Comparison of ENCODE assay signal across 7 cellular contexts in genomic region chr17:32027271-32027670, GRCh38. TPM values are rescaled to one million over a fixed set of nuclear protein-coding genes. Genes with fewer than 3 reads are reported as not detected.
DNase-seq lines count a peak whose midpoint lies in the region; ATAC-seq, FAIRE-seq and TF ChIP-seq lines count a peak whose summit lies in the region.
"Not testable (repeated sequence)": the region's sequence is repeated elsewhere in the genome, so short reads cannot be mapped to it uniquely, and the experiment has no call there.

No MANE protein-coding gene starts in this region.

- H3K4me2 ChIP-seq in H9 (ENCODE audit: insufficient read depth, insufficient read length, low read length); GM12878 (ENCODE audit: control insufficient read depth, insufficient read depth); H1 (ENCODE audit: insufficient read depth in 1 of 2, low read depth in 2 of 2, low read length in 2 of 2); mesenchymal stem cell (ENCODE audit: low read length, poor library complexity, severe bottlenecking); neuronal stem cell (ENCODE audit: insufficient read depth, low read length, poor library complexity, severe bottlenecking): not testable (repeated sequence)

- peaks cover 3 to 12% (median 9%) of the 10 kb centered on the region in 3 experiments; a peak in 5 of 7 replicates for H3K36me3 Mint-ChIP-seq in H9 (ENCODE audit: insufficient read depth in 1 of 3, low read depth in 3 of 3)

- H3K27me3 Mint-ChIP-seq in H9 (ENCODE audit: low read depth): not testable (repeated sequence)

- H3K56ac ChIP-seq in H9 (ENCODE audit: insufficient read length, low read depth, low read length); H1 (replicated peaks; ENCODE audit: insufficient read length, low read depth, low read length): not testable (repeated sequence)

- peak overlapping the region; percentile 24 for H2BK5ac ChIP-seq in H9 (ENCODE audit: insufficient read length, low read length)
- peak overlapping the region; percentile 94 for H2BK5ac ChIP-seq in H1 (ENCODE audit: low read depth, low read length)
- H2BK5ac ChIP-seq in mesenchymal stem cell (ENCODE audit: low read depth, low read length, poor library complexity, severe bottlenecking); neuronal stem cell (ENCODE audit: low read length): not testable (repeated sequence)

- FAIRE-seq in HTR-8/SVneo (lab: Jason Lieb, UNC) (peak; percentile 79), urothelium cell line (lab: Jason Lieb, UNC) (peak; percentile 53)
- not testable (repeated sequence) for FAIRE-seq in GM12878 (lab: Jason Lieb, UNC); H1 (lab: Jason Lieb, UNC)

- H3K9me3 ChIP-seq in H9 (ENCODE audit: control insufficient read depth, low read depth, low read length); GM12878 (replicated peaks; ENCODE audit: control insufficient read depth, insufficient read depth, low read length); H1 (ENCODE audit: insufficient read depth in 2 of 2, low read depth in 1 of 2, low read length in 1 of 2); mesenchymal stem cell (ENCODE audit: control insufficient read depth, low read length); neuronal stem cell (replicated peaks in 1 of 2; ENCODE audit: control insufficient read depth in 2 of 2, insufficient read depth in 1 of 2, low read depth in 1 of 2, low read length in 2 of 2): not testable (repeated sequence)

- TF ChIP-seq RAD21 in GM12878 (IDR thresholded peaks at IDR 0.05; ENCODE audit: insufficient read depth, low read depth, low read length); H1 (IDR thresholded peaks at IDR 0.05 in 1 of 2, conservative IDR thresholded peaks at IDR 0.05 in 1 of 2; ENCODE audit: low read depth in 2 of 2, low read length in 2 of 2): not testable (repeated sequence)

- H3K4ac ChIP-seq in H9 (ENCODE audit: low read depth, low read length); H1 (replicated peaks; ENCODE audit: insufficient read length, low read depth, low read length); mesenchymal stem cell (ENCODE audit: low read depth in 1 of 2, low read length in 2 of 2); neuronal stem cell (ENCODE audit: low read length): not testable (repeated sequence)

- not testable (repeated sequence) for H4K20me1 ChIP-seq in H9 (ENCODE audit: control insufficient read depth, insufficient read depth, insufficient read length); GM12878 (ENCODE audit: control insufficient read depth, insufficient read depth); H1 (replicated peaks in 1 of 2; ENCODE audit: control insufficient read depth in 1 of 2, insufficient read depth in 2 of 2, low read length in 2 of 2)

- WGBS in H9 (ENCODE audit: extremely low coverage, insufficient read length, low lambda C conversion rate): no CpG with 5 or more reads among the region's 4 CpGs
- 86% methylated on average over 3 of the region's 4 CpGs for WGBS in GM12878 (ENCODE audit: insufficient coverage, insufficient replicate concordance, low lambda C conversion rate, missing lambda C conversion rate)
- WGBS in H1 (ENCODE audit: extremely low coverage in 1 of 2, insufficient coverage in 1 of 2, insufficient read length in 1 of 2, insufficient replicate concordance in 2 of 2, low coverage in 1 of 2, low lambda C conversion rate in 2 of 2, missing lambda C conversion rate in 1 of 2), 2 experiments: 71% methylated on average over 4 of the region's 4 CpGs; no CpG with 5 or more reads in 1 of the 2 experiments
- WGBS in mesenchymal stem cell: 73% methylated on average over 2 of the region's 4 CpGs
- WGBS in neuronal stem cell (ENCODE audit: extremely low coverage in 2 of 2, insufficient read length in 2 of 2, insufficient replicate concordance in 1 of 2), 2 donors: no CpG with 5 or more reads among the region's 4 CpGs

- intact Hi-C loops in GM12878 (cut with micrococcal nuclease; ENCODE audit: unreplicated experiment): not testable (repeated sequence)

- H3K27ac Mint-ChIP-seq in H9: peak overlapping the region; percentile 10 to 59 (median 50); a peak in 5 of 7 replicates

- H3K36me3 ChIP-seq in GM12878 (ENCODE audit: control insufficient read depth in 2 of 2, insufficient read depth in 2 of 2, low read length in 1 of 2); H1 (ENCODE audit: control insufficient read depth in 2 of 4, insufficient read depth in 4 of 4, low read length in 3 of 4); mesenchymal stem cell (ENCODE audit: control insufficient read depth in 1 of 2, insufficient read depth in 2 of 2, low read depth in 1 of 2, low read length in 2 of 2): not testable (repeated sequence)
- H3K36me3 ChIP-seq in neuronal stem cell (replicated peaks in 1 of 2; ENCODE audit: control insufficient read depth in 2 of 2, insufficient read depth in 2 of 2, low read length in 2 of 2): peaks cover 2 to 14% of the 10 kb centered on the region in 2 donors

- not testable (repeated sequence) for H3K4me1 ChIP-seq in H9 (ENCODE audit: insufficient read depth, low read length); GM12878 (ENCODE audit: control insufficient read depth, insufficient read depth, low read length); H1 (replicated peaks in 1 of 4; ENCODE audit: control insufficient read depth in 3 of 4, insufficient read depth in 4 of 4, low read length in 3 of 4); mesenchymal stem cell (ENCODE audit: control insufficient read depth, insufficient read depth, low read depth, low read length); neuronal stem cell (ENCODE audit: control insufficient read depth in 2 of 2, insufficient read depth in 1 of 2, low read depth in 1 of 2, low read length in 2 of 2)

- not testable (repeated sequence) for H3K9ac ChIP-seq in H9 (ENCODE audit: extremely low read depth, insufficient read length, low read length); GM12878 (ENCODE audit: control insufficient read depth, insufficient read depth, low read length); H1 (replicated peaks in 1 of 4; ENCODE audit: extremely low read depth in 1 of 4, low read depth in 3 of 4, low read length in 3 of 4); mesenchymal stem cell (ENCODE audit: low read length)
- peak overlapping the region; percentile 88 for H3K9ac ChIP-seq in neuronal stem cell (ENCODE audit: low read depth, low read length, poor library complexity)

- H4K8ac ChIP-seq in H9 (replicated peaks; ENCODE audit: insufficient read length, low read depth, low read length): peak overlapping the region; percentile 56
- H4K8ac ChIP-seq in H1 (ENCODE audit: extremely low read depth, insufficient read depth, low read length); mesenchymal stem cell (ENCODE audit: low read length); neuronal stem cell (ENCODE audit: low read depth, low read length): not testable (repeated sequence)

- not testable (repeated sequence) for BruUV-seq in GM12878 (replicated peaks; lab: Mats Ljungman, UMichigan)

- not testable (repeated sequence) for H2AFZ ChIP-seq in H9 (ENCODE audit: low read length); GM12878 (ENCODE audit: control insufficient read depth, low read depth, low read length); H1 (ENCODE audit: low read length); mesenchymal stem cell (ENCODE audit: low read depth, low read length); neuronal stem cell (ENCODE audit: low read length)

- not testable (repeated sequence) for H2BK15ac ChIP-seq in H9 (ENCODE audit: low read depth, low read length); H1 (ENCODE audit: low read length); mesenchymal stem cell (ENCODE audit: low read depth, poor library complexity, severe bottlenecking); neuronal stem cell (ENCODE audit: low read length)

- not testable (repeated sequence) for H2AK5ac ChIP-seq in H9 (ENCODE audit: insufficient read length, low read length); mesenchymal stem cell (ENCODE audit: low read length, severe bottlenecking); neuronal stem cell (ENCODE audit: low read depth, low read length)
- peak overlapping the region; percentile 99 for H2AK5ac ChIP-seq in H1 (ENCODE audit: low read depth, low read length)

- TF ChIP-seq POLR2A in GM12878 (IDR thresholded peaks at IDR 0.05; ENCODE audit: low read depth, low read length); H1 (IDR thresholded peaks at IDR 0.05; ENCODE audit: control extremely low read depth in 1 of 2, low read depth in 2 of 2, low read length in 2 of 2): not testable (repeated sequence)

- H3K4me1 Mint-ChIP-seq in H9: not testable (repeated sequence)

- ATAC-seq in GM12878: not testable (repeated sequence)

- POLR2A ChIA-PET in GM12878 (lab: Charles Lee); H1 (lab: Charles Lee; ENCODE audit: partially characterized antibody): not testable (repeated sequence)

- H3T11ph ChIP-seq in H9 (ENCODE audit: low read length): not testable (repeated sequence)

- H3K27me3 ChIP-seq in H9 (ENCODE audit: insufficient read depth, low read length); GM12878 (replicated peaks in 1 of 2; ENCODE audit: control insufficient read depth in 2 of 2, insufficient read depth in 2 of 2, low read length in 1 of 2); H1 (replicated peaks in 1 of 4; ENCODE audit: control insufficient read depth in 3 of 4, extremely low read depth in 1 of 4, insufficient read depth in 3 of 4, low read length in 3 of 4); mesenchymal stem cell (ENCODE audit: control insufficient read depth in 1 of 2, insufficient read depth in 1 of 2, low read length in 2 of 2); neuronal stem cell (ENCODE audit: control insufficient read depth in 3 of 3, insufficient read depth in 3 of 3, low read depth in 1 of 3, low read length in 3 of 3): not testable (repeated sequence)

- H3K4me3 ChIP-seq in GM12878; H1 (ENCODE audit: extremely low read depth in 1 of 4, insufficient read depth in 2 of 4, low read depth in 3 of 4, low read length in 4 of 4): not testable (repeated sequence)
- H3K4me3 ChIP-seq in mesenchymal stem cell (ENCODE audit: insufficient read depth in 1 of 2, low read depth in 1 of 2, low read length in 2 of 2) (peak overlapping the region in 1 of 2 experiments; percentile 40), neuronal stem cell (ENCODE audit: low read length in 2 of 2) (peak overlapping the region in 1 of 2 donors; percentile 19)

- not testable (repeated sequence) for H2BK12ac ChIP-seq in H9 (ENCODE audit: insufficient read length, low read depth, low read length); mesenchymal stem cell (ENCODE audit: low read length in 2 of 2); neuronal stem cell (ENCODE audit: low read length)
- peak overlapping the region; percentile 68; the same call in 1 of the 2 replicates for H2BK12ac ChIP-seq in H1 (ENCODE audit: low read depth, low read length)

- H2BK20ac ChIP-seq in H9 (ENCODE audit: low read depth, low read length, poor library complexity, severe bottlenecking); H1 (ENCODE audit: low read length): not testable (repeated sequence)

- CTCF ChIA-PET in GM12878 (lab: Yijun Ruan, JAX); H1 (lab: Charles Lee; ENCODE audit: partially characterized antibody): not testable (repeated sequence)

- not testable (repeated sequence) for H4K5ac ChIP-seq in H9 (ENCODE audit: insufficient read length, low read depth, low read length); H1 (ENCODE audit: insufficient read length, low read depth, low read length)

- not testable (repeated sequence) for H3K14ac ChIP-seq in H9 (ENCODE audit: insufficient read depth, low read length); H1 (ENCODE audit: insufficient read length); mesenchymal stem cell (ENCODE audit: low read length in 2 of 2); neuronal stem cell (ENCODE audit: low read length)

- not testable (repeated sequence) for H2BK120ac ChIP-seq in H9 (ENCODE audit: low read depth, low read length, poor library complexity, severe bottlenecking); H1 (replicated peaks; ENCODE audit: low read depth, low read length); mesenchymal stem cell (ENCODE audit: low read depth, low read length); neuronal stem cell (ENCODE audit: low read depth, low read length)

- not testable (repeated sequence) for H3K79me2 ChIP-seq in H9 (ENCODE audit: insufficient read depth, low read length); GM12878 (ENCODE audit: control insufficient read depth, insufficient read depth, low read length); H1 (ENCODE audit: control insufficient read depth in 1 of 2, insufficient read depth in 2 of 2, low read length in 2 of 2)

- RAD21 ChIA-PET in GM12878 (lab: Charles Lee; ENCODE audit: unreplicated experiment): not testable (repeated sequence)

- H4K91ac ChIP-seq in H9 (ENCODE audit: insufficient read length, low read depth, low read length); H1 (replicated peaks; ENCODE audit: insufficient read length, low read length); neuronal stem cell (ENCODE audit: low read depth, low read length, poor library complexity): not testable (repeated sequence)
- peak overlapping the region; percentile 52 for H4K91ac ChIP-seq in mesenchymal stem cell (ENCODE audit: low read length)

- H3K4me3 Mint-ChIP-seq in H9: not testable (repeated sequence)

- in situ Hi-C loops in GM12878 (cut with MboI): not testable (repeated sequence)

- H3K23ac ChIP-seq in H9 (ENCODE audit: insufficient read length, low read depth, low read length); H1 (ENCODE audit: insufficient read length); mesenchymal stem cell (ENCODE audit: low read length in 2 of 2); neuronal stem cell (ENCODE audit: low read depth, low read length, poor library complexity): not testable (repeated sequence)

- not testable (repeated sequence) for TF ChIP-seq CTCF in H9 (conservative IDR thresholded peaks at IDR 0.05); GM12878 (IDR thresholded peaks at IDR 0.05 in 2 of 3, conservative IDR thresholded peaks at IDR 0.05 in 1 of 3; ENCODE audit: control insufficient read depth in 2 of 3, extremely low read depth in 1 of 3, insufficient read depth in 1 of 3, low read depth in 3 of 3, low read length in 3 of 3); H1 (IDR thresholded peaks at IDR 0.05; ENCODE audit: control extremely low read depth in 1 of 3, insufficient read depth in 1 of 3, low read depth in 1 of 3, low read length in 3 of 3)

- not testable (repeated sequence) for H3K79me1 ChIP-seq in H9 (ENCODE audit: insufficient read depth, low read depth, low read length, poor library complexity, severe bottlenecking); H1 (ENCODE audit: low read depth, low read length); mesenchymal stem cell (replicated peaks; ENCODE audit: low read length, poor library complexity, severe bottlenecking); neuronal stem cell (ENCODE audit: low read depth, low read length)

- SMC1A ChIA-PET in GM12878 (lab: Charles Lee; ENCODE audit: uncharacterized antibody, unreplicated experiment): not testable (repeated sequence)

- peak overlapping the region; percentile 84 for H3K18ac ChIP-seq in H9 (ENCODE audit: insufficient read length, low read depth, low read length)
- H3K18ac ChIP-seq in H1 (ENCODE audit: extremely low read depth, low read length): peak overlapping the region; percentile 9; the same call in 1 of the 2 replicates
- H3K18ac ChIP-seq in mesenchymal stem cell (ENCODE audit: low read depth in 1 of 2, low read length in 2 of 2); neuronal stem cell (ENCODE audit: low read length): not testable (repeated sequence)

- not testable (repeated sequence) for DNase-seq in H9; HTR-8/SVneo (ENCODE audit: insufficient read length, low spot score); GM12878 (ENCODE audit: low read depth, low spot score); H1 (ENCODE audit: low read depth in 1 of 2, low spot score in 2 of 2); mesenchymal stem cell; neuronal stem cell (ENCODE audit: low spot score); urothelium cell line (ENCODE audit: low spot score)

- H3K9me3 Mint-ChIP-seq in H9: not testable (repeated sequence)

- H3K27ac ChIP-seq in H9 (ENCODE audit: insufficient read length, low read depth, low read length); GM12878 (ENCODE audit: control insufficient read depth, insufficient read depth); H1 (ENCODE audit: low read depth, low read length); mesenchymal stem cell (ENCODE audit: low read length, poor library complexity, severe bottlenecking); neuronal stem cell (replicated peaks; ENCODE audit: low read length): not testable (repeated sequence)

- not testable (repeated sequence) for H3K23me2 ChIP-seq in H9 (ENCODE audit: insufficient read length, low read depth, low read length, poor library complexity, severe bottlenecking); H1 (ENCODE audit: low read depth, low read length)

- not testable (repeated sequence) for TF ChIP-seq EP300 in GM12878 (IDR thresholded peaks at IDR 0.05; ENCODE audit: borderline replicate concordance in 1 of 2, control insufficient read depth in 1 of 2, low read depth in 2 of 2, low read length in 2 of 2); H1 (IDR thresholded peaks at IDR 0.05; ENCODE audit: borderline replicate concordance in 1 of 2, low read depth in 2 of 2, low read length in 2 of 2)

RNA-seq across cellular contexts. Expression of gene LRRC37B, which starts 20.1 kb away (rescaled TPM):
- total RNA-seq in H9 (2021) (17.9 and 19.1 TPM in 2 replicates), GM12878 (2014; rRNA removed) (9.1 and 9.6 TPM in 2 replicates), GM12878 (2014; rRNA removed; fragmentation: Illumina TruSeq; extraction: Trizol) (11.2 and 13.2 TPM in 2 replicates), GM12878 (2021) (8.8 and 12.5 TPM in 2 replicates)
- 108 and 111 TPM in 2 replicates for total RNA-seq in GM12878 (2013; cell fraction: nucleolus; rRNA removed)
- polyA plus RNA-seq in GM12878 (2011; ENCODE audit: low read depth): 5.3 TPM
- polyA plus RNA-seq in GM12878 (2011; rRNA removed) (25.5 and 25.7 TPM in 2 replicates), GM12878 (2014; fragmentation: Illumina TruSeq; extraction: Trizol) (11.0 and 18.4 TPM in 2 replicates), GM12878 (2014; fragmentation: Nextera tagmentation; extraction: Ambion mirVana) (1 to 10 TPM; 3.2 to 3.4 TPM), GM12878 (2014; rRNA removed) (8.9 TPM in 2 replicates), GM12878 (2016; fragmentation: Nextera tagmentation; extraction: Ambion mirVana) (1 to 10 TPM; 4.2 to 6.2 TPM), H1 (2011; rRNA removed) (11.3 and 16.0 TPM in 2 replicates)
- 11.9 and 12.9 TPM in 2 replicates for polyA plus RNA-seq in GM12878 (2011; cell fraction: cytosol; rRNA removed)
- polyA plus RNA-seq in GM12878 (2011; cell fraction: nucleus; rRNA removed): 40.8 and 43.6 TPM in 2 replicates
- polyA plus RNA-seq in GM12878 (2012): 10.2 and 11.8 TPM in 2 replicates
- 30.4 and 35.4 TPM in 2 replicates for polyA minus RNA-seq in GM12878 (2011; rRNA and poly(A)+ RNA removed)
- 12.7 and 13.6 TPM in 2 replicates for polyA minus RNA-seq in GM12878 (2011; cell fraction: cytosol; rRNA and poly(A)+ RNA removed)
- 28.3 and 44.8 TPM in 2 replicates for polyA minus RNA-seq in GM12878 (2011; cell fraction: nucleus; rRNA and poly(A)+ RNA removed)
- total RNA-seq in H1 (2021; fragmentation: NEBNext Ultra II Directional; extraction: Animal tissue kit (Norgen Biotek cat#: 25700)): 18.8 and 19.0 TPM in 2 replicates
- 15.3 TPM for polyA plus RNA-seq in H1 (2011; cell fraction: cytosol; rRNA removed)
- 26.0 TPM for polyA plus RNA-seq in H1 (2011; cell fraction: nucleus; rRNA removed)
- polyA plus RNA-seq in H1 (2012, experiment 1 of 2): 19.2 to 23.6 TPM (median 21.0 TPM) in 4 replicates
- 7.2 TPM for polyA plus RNA-seq in H1 (2012, experiment 2 of 2)
- polyA plus RNA-seq in H1 (2013, experiment 1 of 2): 14.6 TPM
- polyA plus RNA-seq in H1 (2013, experiment 2 of 2): 13.3 TPM
- 30.3 and 31.2 TPM in 2 replicates for polyA minus RNA-seq in H1 (2011; rRNA and poly(A)+ RNA removed)
- 16.4 TPM for polyA minus RNA-seq in H1 (2011; cell fraction: cytosol; rRNA and poly(A)+ RNA removed)
- polyA minus RNA-seq in H1 (2011; cell fraction: nucleus; rRNA and poly(A)+ RNA removed): 54.2 TPM
- 9.0 TPM for polyA plus RNA-seq in mesenchymal stem cell (2013, experiment 1 of 2)
- 8.8 TPM for polyA plus RNA-seq in mesenchymal stem cell (2013, experiment 2 of 2)
- 29.0 TPM for polyA plus RNA-seq in neuronal stem cell (2013, experiment 1 of 2)
- 26.9 TPM for polyA plus RNA-seq in neuronal stem cell (2013, experiment 2 of 2)
